10 cellular contexts compared by ENCODE assay signal in genomic region chr20:9246731-9247130, GRCh38.
"Had no signal": no experiment of that assay in that cellular context is flagged by ENCODE, and none has a peak within 500 bp of the region (broad histone marks: within the 10 kb centered on the region; RNA-seq: fewer than 3 reads in every experiment).

No MANE protein-coding gene starts in this region.

- H3K27ac ChIP-seq: GM23248, HL-60, KMS-11 had no signal

- H3K9me3 ChIP-seq: HAP-1 had no signal

- ATAC-seq: HCT116 had no signal

- DNase-seq: GM23248, GOT3, H7, HFFc6, KBM-7 had no signal

- H3K9me3 Mint-ChIP-seq: HFFc6, IgD-negative memory B cell had no signal

- H3K4me1 Mint-ChIP-seq: IgD-negative memory B cell had no signal

- H2AFZ ChIP-seq: GM23248 had no signal

- H3K4me2 ChIP-seq: KMS-11 had no signal

- H3K36me3 ChIP-seq: HAP-1 had no signal

- H3K4me3 ChIP-seq: GM23248, HAP-1 had no signal

- H3K27me3 Mint-ChIP-seq: IgD-negative memory B cell had no signal

- H3K4me3 Mint-ChIP-seq: HFFc6, IgD-negative memory B cell had no signal

- H3K4me1 ChIP-seq: HAP-1 had no signal

- H3K27ac Mint-ChIP-seq: HFFc6, IgD-negative memory B cell had no signal

- H3K9ac ChIP-seq: GM23248, KMS-11 had no signal
